In the genomic region with DNA sequence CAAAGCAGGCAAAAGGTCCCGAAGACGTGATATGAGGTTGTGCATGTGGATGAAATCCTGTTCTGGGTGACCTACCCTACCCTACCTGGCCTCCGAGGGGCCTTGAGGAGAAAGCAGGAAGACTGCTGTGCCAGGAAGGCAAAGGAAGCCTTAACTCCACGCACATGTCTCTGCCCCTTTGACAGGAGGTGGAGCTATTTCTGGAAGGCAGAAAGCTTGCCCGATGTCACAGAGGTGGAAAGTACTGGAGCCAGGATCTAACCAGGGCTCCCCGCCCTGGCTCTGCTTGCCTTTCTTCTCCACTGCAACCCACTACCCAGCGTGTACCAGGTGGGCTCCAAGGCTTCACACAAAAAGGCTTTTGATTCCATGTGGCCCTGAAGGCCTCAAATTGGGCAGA, we compare ENCODE assay signal across 20 cellular contexts.
DNase-seq lines count a peak whose midpoint lies in the region; ATAC-seq and TF ChIP-seq lines count a peak whose summit lies in the region.
"Had no signal": no experiment of that assay in that cellular context is flagged by ENCODE, and none has a peak within 500 bp of the region (broad histone marks: within the 10 kb centered on the region; RNA-seq: fewer than 3 reads in every experiment).

No MANE protein-coding gene starts in this region.

- peak overlapping the region; percentile 42; the same call in 1 of the 2 replicates for H2AFZ ChIP-seq in DND-41 (ENCODE audit: low read depth, low read length)

- H3K36me3 Mint-ChIP-seq in nephron progenitor cell (ENCODE audit: low read depth) (peaks cover 35% of the 10 kb centered on the region), WTC11 (peaks cover 24% of the 10 kb centered on the region)

- peaks cover 36% of the 10 kb centered on the region for H3K4me1 Mint-ChIP-seq in nephron progenitor cell
- peaks cover 40% of the 10 kb centered on the region for H3K4me1 Mint-ChIP-seq in WTC11

- peak overlapping the region; percentile 62 for H3K27ac Mint-ChIP-seq in nephron progenitor cell
- no peak overlapping the region for H3K27ac Mint-ChIP-seq in WTC11
- H3K27ac Mint-ChIP-seq: CD4-positive, alpha-beta T cell; IgD-negative memory B cell had no signal

- H3K9ac ChIP-seq in BLaER1 (no peak overlapping the region), DND-41 (ENCODE audit: low read depth, low read length) (no peak overlapping the region)

- H3K4me2 ChIP-seq in BLaER1 = no peak overlapping the region
- H3K4me2 ChIP-seq in DND-41 (ENCODE audit: insufficient read depth, low read length) = no peak overlapping the region
- H3K4me2 ChIP-seq: A549 had no signal

- peaks cover 31% of the 10 kb centered on the region for H3K9me3 ChIP-seq in BLaER1
- no peaks in the 10 kb centered on the region for H3K9me3 ChIP-seq in DND-41 (ENCODE audit: insufficient read depth, low read length, severe bottlenecking)
- peaks cover 0 to 22% (median 2%) of the 10 kb centered on the region in 11 donors for H3K9me3 ChIP-seq in heart right ventricle
- H3K9me3 ChIP-seq: A549 had no signal

- H3K4me1 ChIP-seq in BLaER1 = peaks cover 17% of the 10 kb centered on the region
- no peaks in the 10 kb centered on the region for H3K4me1 ChIP-seq in DND-41 (ENCODE audit: insufficient read depth, low read length)
- H3K4me1 ChIP-seq in heart right ventricle = peaks cover 9 to 57% (median 39%) of the 10 kb centered on the region in 9 donors
- H3K4me1 ChIP-seq: A549 had no signal

- H3K79me2 ChIP-seq in DND-41 (ENCODE audit: insufficient read depth, low read length) = no peaks in the 10 kb centered on the region

- peaks cover 62% of the 10 kb centered on the region for H4K20me1 ChIP-seq in BLaER1
- H4K20me1 ChIP-seq in DND-41 (ENCODE audit: insufficient read depth, low read length) = no peaks in the 10 kb centered on the region

- no peak overlapping the region for H3K4me3 ChIP-seq in BLaER1
- H3K4me3 ChIP-seq in DND-41 (ENCODE audit: low read depth in 1 of 2, low read length in 2 of 2) = no peak overlapping the region
- H3K4me3 ChIP-seq in heart right ventricle = no peak overlapping the region
- H3K4me3 ChIP-seq: A549 had no signal

- H3K4me3 Mint-ChIP-seq in nephron progenitor cell = no peak overlapping the region
- H3K4me3 Mint-ChIP-seq in WTC11 = no peak overlapping the region
- H3K4me3 Mint-ChIP-seq: CD4-positive, alpha-beta T cell; IgD-negative memory B cell had no signal

- no peak for ATAC-seq in DND-41 (ENCODE audit: insufficient read depth, low read depth)
- peak in 6 of 8 donors; percentile 29 to 62 (median 50) for ATAC-seq in heart right ventricle
- no peak for ATAC-seq in WTC11

- peaks cover 61% of the 10 kb centered on the region for H3K36me3 ChIP-seq in BLaER1
- H3K36me3 ChIP-seq in DND-41 (ENCODE audit: insufficient read depth, low read length) = no peaks in the 10 kb centered on the region
- H3K36me3 ChIP-seq in heart right ventricle = peaks cover 0 to 17% (median 2%) of the 10 kb centered on the region in 9 donors

- intact Hi-C loops in heart right ventricle (cut with DNase I) = loop anchor here in 1 of 10 donors (5.0 kb wide), 1 partner anchor 36 kb away; no protein-coding TSS in a partner anchor

- peak overlapping the region; percentile 29; the same call in 1 of the 2 replicates for H3K27ac ChIP-seq in BLaER1
- H3K27ac ChIP-seq in DND-41 (ENCODE audit: low read length) = no peak overlapping the region
- H3K27ac ChIP-seq in heart right ventricle = peak overlapping the region in 7 of 10 donors; percentile 25 to 76 (median 57)
- H3K27ac ChIP-seq: A549 had no signal

- DNase-seq in DND-41 (no peak), heart right ventricle (no peak), nephron progenitor cell (no peak), WTC11 (ENCODE audit: low spot score) (no peak), NCI-H1436 treated with DMSO at 0.1 percent for 48 hours (lab: John Stamatoyannopoulos, UW) (no peak), HT-29 (ENCODE audit: low spot score) (no peak)
- DNase-seq in stimulated activated CD4-positive, alpha-beta T cell treated with anti-CD3 and anti-CD28 coated beads, Interleukin-4, amount 100 ng/mL, for 4 hours = no peak
- DNase-seq: Calu3; CD4-positive, alpha-beta T cell; GDM1; NCI-H1105 treated with DMSO at 0.1 percent for 48 hours; NCI-H1694; NCI-H2081; NCI-H2171 treated with DMSO at 0.1 percent for 48 hours; NCI-H446; NCI-H526; SHP77 had no signal

- WGBS in heart right ventricle, 2 donors = 54 to 63% methylated on average over 7 of the region's 7 CpGs

- CTCF ChIA-PET in WTC11 (lab: Charles Lee) = interaction anchor here (1.0 to 1.5 kb wide), 5 partner anchors 15 to 531 kb away, joined by 3 to 9 read pairs (median 5); no protein-coding TSS in a partner anchor

- no peaks in the 10 kb centered on the region for H3K27me3 Mint-ChIP-seq in nephron progenitor cell (ENCODE audit: low read depth, poor library complexity)
- no peaks in the 10 kb centered on the region for H3K27me3 Mint-ChIP-seq in WTC11 (ENCODE audit: low read depth)

- POLR2A ChIA-PET in WTC11 (lab: Charles Lee) = no interaction called here

- TF ChIP-seq CTCF in DND-41 (IDR thresholded peaks at IDR 0.05; ENCODE audit: borderline replicate concordance, extremely low read depth, low read length, poor library complexity, severe bottlenecking) (no peak), heart right ventricle (IDR thresholded peaks at IDR 0.05) (no peak), nephron progenitor cell (IDR thresholded peaks at IDR 0.05) (no peak), WTC11 (IDR thresholded peaks at IDR 0.05) (no peak)

- H3K9me3 Mint-ChIP-seq in nephron progenitor cell (peaks cover 37% of the 10 kb centered on the region), WTC11 (peaks cover 32% of the 10 kb centered on the region)
- H3K9me3 Mint-ChIP-seq: CD4-positive, alpha-beta T cell had no signal

- H3K27me3 ChIP-seq in BLaER1 (no peaks in the 10 kb centered on the region), DND-41 (ENCODE audit: insufficient read depth, low read length, poor library complexity) (peaks cover 14% of the 10 kb centered on the region), heart right ventricle (no peaks in the 10 kb centered on the region)

TF ChIP-seq in WTC11, 78 proteins besides CTCF, POLR2A, EP300 and RAD21 (continues in another document):
- TF ChIP-seq ZNF138 (CRISPR knock-in tag; conservative IDR thresholded peaks at IDR 0.05) (no peak), IRF2 (CRISPR knock-in tag; IDR thresholded peaks at IDR 0.05; ENCODE audit: borderline replicate concordance, low read depth) (no peak), MXD4 (CRISPR knock-in tag; IDR thresholded peaks at IDR 0.05; ENCODE audit: borderline replicate concordance) (no peak), ZNF416 (CRISPR knock-in tag; IDR thresholded peaks at IDR 0.05) (no peak), ZNF317 (CRISPR knock-in tag; IDR thresholded peaks at IDR 0.05; ENCODE audit: borderline replicate concordance, low read depth) (no peak), ZBTB21 (CRISPR knock-in tag; IDR thresholded peaks at IDR 0.05; ENCODE audit: borderline replicate concordance) (no peak)
- TF ChIP-seq, protein P1, sequence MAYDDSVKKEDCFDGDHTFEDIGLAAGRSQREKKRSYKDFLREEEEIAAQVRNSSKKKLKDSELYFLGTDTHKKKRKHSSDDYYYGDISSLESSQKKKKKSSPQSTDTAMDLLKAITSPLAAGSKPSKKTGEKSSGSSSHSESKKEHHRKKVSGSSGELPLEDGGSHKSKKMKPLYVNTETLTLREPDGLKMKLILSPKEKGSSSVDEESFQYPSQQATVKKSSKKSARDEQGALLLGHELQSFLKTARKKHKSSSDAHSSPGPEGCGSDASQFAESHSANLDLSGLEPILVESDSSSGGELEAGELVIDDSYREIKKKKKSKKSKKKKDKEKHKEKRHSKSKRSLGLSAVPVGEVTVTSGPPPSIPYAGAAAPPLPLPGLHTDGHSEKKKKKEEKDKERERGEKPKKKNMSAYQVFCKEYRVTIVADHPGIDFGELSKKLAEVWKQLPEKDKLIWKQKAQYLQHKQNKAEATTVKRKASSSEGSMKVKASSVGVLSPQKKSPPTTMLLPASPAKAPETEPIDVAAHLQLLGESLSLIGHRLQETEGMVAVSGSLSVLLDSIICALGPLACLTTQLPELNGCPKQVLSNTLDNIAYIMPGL (CRISPR knock-in tag; IDR thresholded peaks at IDR 0.05) = no peak
- TF ChIP-seq, protein P2, sequence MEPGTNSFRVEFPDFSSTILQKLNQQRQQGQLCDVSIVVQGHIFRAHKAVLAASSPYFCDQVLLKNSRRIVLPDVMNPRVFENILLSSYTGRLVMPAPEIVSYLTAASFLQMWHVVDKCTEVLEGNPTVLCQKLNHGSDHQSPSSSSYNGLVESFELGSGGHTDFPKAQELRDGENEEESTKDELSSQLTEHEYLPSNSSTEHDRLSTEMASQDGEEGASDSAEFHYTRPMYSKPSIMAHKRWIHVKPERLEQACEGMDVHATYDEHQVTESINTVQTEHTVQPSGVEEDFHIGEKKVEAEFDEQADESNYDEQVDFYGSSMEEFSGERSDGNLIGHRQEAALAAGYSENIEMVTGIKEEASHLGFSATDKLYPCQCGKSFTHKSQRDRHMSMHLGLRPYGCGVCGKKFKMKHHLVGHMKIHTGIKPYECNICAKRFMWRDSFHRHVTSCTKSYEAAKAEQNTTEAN (CRISPR knock-in tag; IDR thresholded peaks at IDR 0.05) = no peak
- TF ChIP-seq, protein P3, sequence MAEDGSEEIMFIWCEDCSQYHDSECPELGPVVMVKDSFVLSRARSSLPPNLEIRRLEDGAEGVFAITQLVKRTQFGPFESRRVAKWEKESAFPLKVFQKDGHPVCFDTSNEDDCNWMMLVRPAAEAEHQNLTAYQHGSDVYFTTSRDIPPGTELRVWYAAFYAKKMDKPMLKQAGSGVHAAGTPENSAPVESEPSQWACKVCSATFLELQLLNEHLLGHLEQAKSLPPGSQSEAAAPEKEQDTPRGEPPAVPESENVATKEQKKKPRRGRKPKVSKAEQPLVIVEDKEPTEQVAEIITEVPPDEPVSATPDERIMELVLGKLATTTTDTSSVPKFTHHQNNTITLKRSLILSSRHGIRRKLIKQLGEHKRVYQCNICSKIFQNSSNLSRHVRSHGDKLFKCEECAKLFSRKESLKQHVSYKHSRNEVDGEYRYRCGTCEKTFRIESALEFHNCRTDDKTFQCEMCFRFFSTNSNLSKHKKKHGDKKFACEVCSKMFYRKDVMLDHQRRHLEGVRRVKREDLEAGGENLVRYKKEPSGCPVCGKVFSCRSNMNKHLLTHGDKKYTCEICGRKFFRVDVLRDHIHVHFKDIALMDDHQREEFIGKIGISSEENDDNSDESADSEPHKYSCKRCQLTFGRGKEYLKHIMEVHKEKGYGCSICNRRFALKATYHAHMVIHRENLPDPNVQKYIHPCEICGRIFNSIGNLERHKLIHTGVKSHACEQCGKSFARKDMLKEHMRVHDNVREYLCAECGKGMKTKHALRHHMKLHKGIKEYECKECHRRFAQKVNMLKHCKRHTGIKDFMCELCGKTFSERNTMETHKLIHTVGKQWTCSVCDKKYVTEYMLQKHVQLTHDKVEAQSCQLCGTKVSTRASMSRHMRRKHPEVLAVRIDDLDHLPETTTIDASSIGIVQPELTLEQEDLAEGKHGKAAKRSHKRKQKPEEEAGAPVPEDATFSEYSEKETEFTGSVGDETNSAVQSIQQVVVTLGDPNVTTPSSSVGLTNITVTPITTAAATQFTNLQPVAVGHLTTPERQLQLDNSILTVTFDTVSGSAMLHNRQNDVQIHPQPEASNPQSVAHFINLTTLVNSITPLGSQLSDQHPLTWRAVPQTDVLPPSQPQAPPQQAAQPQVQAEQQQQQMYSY (CRISPR knock-in tag; IDR thresholded peaks at IDR 0.05) = no peak

Comparison
In these comparisons a context has a peak if more than half of its experiments do, and no peak if none do; other contexts are left out.
1. ATAC-seq: peak in heart right ventricle (6 of 8); none in DND-41 (single experiment) and WTC11 (single experiment).